8 cellular contexts compared by ENCODE assay signal in the genomic region with DNA sequence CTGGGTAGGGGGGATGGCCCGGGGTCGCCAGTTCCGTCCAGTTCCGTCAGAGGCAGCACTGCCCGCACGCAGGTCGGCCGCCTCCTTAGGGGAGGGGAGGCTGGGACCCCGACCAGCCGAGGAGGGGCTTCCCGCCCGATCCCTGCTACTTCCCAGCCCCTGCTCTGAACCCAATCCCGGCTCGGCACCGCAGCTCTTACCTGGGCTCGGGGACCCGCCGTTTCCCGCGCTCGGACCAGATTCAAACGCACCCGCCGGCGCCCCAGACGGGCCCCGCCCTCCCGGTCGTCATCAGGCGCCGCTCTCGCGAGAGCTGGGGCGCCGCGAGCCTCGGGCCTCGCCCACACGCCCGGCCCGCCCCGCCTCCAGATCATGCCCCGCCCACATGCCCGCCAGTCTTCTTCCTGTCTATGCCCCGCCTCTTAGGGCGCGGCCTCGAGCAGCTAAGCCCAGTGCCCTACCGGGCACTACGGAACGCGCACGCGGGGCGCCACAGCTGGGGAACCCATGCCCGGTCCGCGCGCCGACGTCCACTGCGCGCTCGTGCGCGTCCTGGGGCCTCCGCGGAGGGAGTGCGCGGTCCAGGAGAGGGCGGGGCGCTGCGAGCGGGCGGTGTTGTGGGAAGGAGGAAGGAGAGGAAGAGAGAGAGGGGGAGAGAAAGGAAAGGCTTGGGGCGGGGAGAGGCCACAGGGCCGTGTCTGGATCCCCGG. TPM values are rescaled to one million over a fixed set of nuclear protein-coding genes. Genes with fewer than 3 reads are reported as not detected.
DNase-seq lines count a peak whose midpoint lies in the region; FAIRE-seq and TF ChIP-seq lines count a peak whose summit lies in the region.

A gene with protein sequence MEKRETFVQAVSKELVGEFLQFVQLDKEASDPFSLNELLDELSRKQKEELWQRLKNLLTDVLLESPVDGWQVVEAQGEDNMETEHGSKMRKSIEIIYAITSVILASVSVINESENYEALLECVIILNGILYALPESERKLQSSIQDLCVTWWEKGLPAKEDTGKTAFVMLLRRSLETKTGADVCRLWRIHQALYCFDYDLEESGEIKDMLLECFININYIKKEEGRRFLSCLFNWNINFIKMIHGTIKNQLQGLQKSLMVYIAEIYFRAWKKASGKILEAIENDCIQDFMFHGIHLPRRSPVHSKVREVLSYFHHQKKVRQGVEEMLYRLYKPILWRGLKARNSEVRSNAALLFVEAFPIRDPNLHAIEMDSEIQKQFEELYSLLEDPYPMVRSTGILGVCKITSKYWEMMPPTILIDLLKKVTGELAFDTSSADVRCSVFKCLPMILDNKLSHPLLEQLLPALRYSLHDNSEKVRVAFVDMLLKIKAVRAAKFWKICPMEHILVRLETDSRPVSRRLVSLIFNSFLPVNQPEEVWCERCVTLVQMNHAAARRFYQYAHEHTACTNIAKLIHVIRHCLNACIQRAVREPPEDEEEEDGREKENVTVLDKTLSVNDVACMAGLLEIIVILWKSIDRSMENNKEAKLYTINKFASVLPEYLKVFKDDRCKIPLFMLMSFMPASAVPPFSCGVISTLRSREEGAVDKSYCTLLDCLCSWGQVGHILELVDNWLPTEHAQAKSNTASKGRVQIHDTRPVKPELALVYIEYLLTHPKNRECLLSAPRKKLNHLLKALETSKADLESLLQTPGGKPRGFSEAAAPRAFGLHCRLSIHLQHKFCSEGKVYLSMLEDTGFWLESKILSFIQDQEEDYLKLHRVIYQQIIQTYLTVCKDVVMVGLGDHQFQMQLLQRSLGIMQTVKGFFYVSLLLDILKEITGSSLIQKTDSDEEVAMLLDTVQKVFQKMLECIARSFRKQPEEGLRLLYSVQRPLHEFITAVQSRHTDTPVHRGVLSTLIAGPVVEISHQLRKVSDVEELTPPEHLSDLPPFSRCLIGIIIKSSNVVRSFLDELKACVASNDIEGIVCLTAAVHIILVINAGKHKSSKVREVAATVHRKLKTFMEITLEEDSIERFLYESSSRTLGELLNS (minus strand): TSS at position 281 of the 710 bp plus-strand sequence. CDS start 2,905 bp downstream, outside the sequence.

- H3K79me2 ChIP-seq in MM.1S (ENCODE audit: low read length) (peaks cover 49% of the 10 kb centered on the region), neural progenitor cell (ENCODE audit: low read depth) (peaks cover 49% of the 10 kb centered on the region)

- no peaks in the 10 kb centered on the region for H3K27me3 ChIP-seq in HAP-1 (ENCODE audit: low read depth)
- H3K27me3 ChIP-seq in MM.1S (replicated peaks; ENCODE audit: insufficient read depth, low read length) = no peaks in the 10 kb centered on the region
- no peaks in the 10 kb centered on the region for H3K27me3 ChIP-seq in neural progenitor cell

- no peaks in the 10 kb centered on the region; the same call in 1 of the 2 replicates for H3K9me3 ChIP-seq in HAP-1
- H3K9me3 ChIP-seq in MM.1S (replicated peaks; ENCODE audit: insufficient read depth, low read length) = no peaks in the 10 kb centered on the region
- H3K9me3 ChIP-seq in neural progenitor cell (ENCODE audit: low read depth) = no peaks in the 10 kb centered on the region

- in situ Hi-C loops in HAP-1 (cut with MboI; ENCODE audit: low sequenced_read_pairs) = no loop called here

- H3K36me3 Mint-ChIP-seq in neural progenitor cell = peaks cover 7% of the 10 kb centered on the region

- H2AFZ ChIP-seq in MM.1S (ENCODE audit: low read length) (peak within 1 kb of the TSS; percentile 86), neural progenitor cell (replicated peaks) (peak within 1 kb of the TSS; percentile 53)

- peaks cover 3% of the 10 kb centered on the region for H3K27me3 Mint-ChIP-seq in neural progenitor cell (ENCODE audit: insufficient read depth, low read depth)

- DNase-seq in HAP-1 (ENCODE audit: low spot score in 2 of 2) = peak; percentile 91 to 99
- peak; percentile 100 for DNase-seq in MM.1S
- peak; percentile 85 for DNase-seq in SIG-M5 (lab: John Stamatoyannopoulos, UW)
- peak; percentile 98 for DNase-seq in activated gamma-delta T cell treated with Interleukin-2 at 50 U/mL for 16 hours
- DNase-seq in foreskin fibroblast = peak; percentile 99 to 100
- peak; percentile 99 for DNase-seq in neural progenitor cell (ENCODE audit: low spot score)
- DNase-seq in stromal cell of bone marrow (ENCODE audit: low read depth) = peak; percentile 97

- TF ChIP-seq CTCF in MM.1S (IDR thresholded peaks at IDR 0.05; ENCODE audit: low read length) = peak; percentile 12
- TF ChIP-seq CTCF in foreskin fibroblast (IDR thresholded peaks at IDR 0.05; ENCODE audit: low read depth, low read length) = no peak
- TF ChIP-seq CTCF in neural progenitor cell (IDR thresholded peaks at IDR 0.05) = peak; percentile 11

- H3K4me3 Mint-ChIP-seq in neural progenitor cell = peak within 1 kb of the TSS; percentile 87

- H3K4me2 ChIP-seq in MM.1S (ENCODE audit: low read depth, low read length) (peak within 1 kb of the TSS; percentile 81), neural progenitor cell (peak within 1 kb of the TSS; percentile 92)

- H3K36me3 ChIP-seq in HAP-1 (replicated peaks) (peaks cover 33% of the 10 kb centered on the region), MM.1S (replicated peaks; ENCODE audit: insufficient read depth, low read length) (peaks cover 5% of the 10 kb centered on the region; the same call in 1 of the 2 replicates), neural progenitor cell (no peaks in the 10 kb centered on the region)

- H3K4me3 ChIP-seq in HAP-1 = peak within 1 kb of the TSS; percentile 99
- peak within 1 kb of the TSS; percentile 98 for H3K4me3 ChIP-seq in MM.1S (ENCODE audit: low read length)
- peak within 1 kb of the TSS; percentile 90 to 91 for H3K4me3 ChIP-seq in foreskin fibroblast (ENCODE audit: low read depth in 1 of 2, low read length in 2 of 2)
- peak within 1 kb of the TSS; percentile 69 for H3K4me3 ChIP-seq in neural progenitor cell

- peak within 1 kb of the TSS; percentile 53 for H3K27ac Mint-ChIP-seq in neural progenitor cell

- H4K20me1 ChIP-seq in MM.1S (ENCODE audit: insufficient read depth, low read length) (no peaks in the 10 kb centered on the region), neural progenitor cell (ENCODE audit: low read depth) (peaks cover 14% of the 10 kb centered on the region)

- H3K9ac ChIP-seq in MM.1S (ENCODE audit: low read length) (peak within 1 kb of the TSS; percentile 99), neural progenitor cell (peak within 1 kb of the TSS; percentile 90)

- H3F3A ChIP-seq in MM.1S (ENCODE audit: insufficient read depth, low read length) (peaks cover 7% of the 10 kb centered on the region), neural progenitor cell (ENCODE audit: low read depth) (peaks cover 8% of the 10 kb centered on the region)

- FAIRE-seq in G401.6 (lab: Jason Lieb, UNC) = peak; percentile 66

- no peaks in the 10 kb centered on the region for H3K9me2 ChIP-seq in MM.1S (replicated peaks; ENCODE audit: insufficient read depth, low read length)

- H3K4me1 Mint-ChIP-seq in neural progenitor cell = peaks cover 29% of the 10 kb centered on the region

- H3K4me1 ChIP-seq in HAP-1 (peaks cover 14% of the 10 kb centered on the region), MM.1S (ENCODE audit: low read length) (peaks cover 17% of the 10 kb centered on the region), neural progenitor cell (peaks cover 18% of the 10 kb centered on the region)

- no peaks in the 10 kb centered on the region for H3K9me3 Mint-ChIP-seq in neural progenitor cell

- H3K27ac ChIP-seq in MM.1S (ENCODE audit: low read length) = peak within 1 kb of the TSS; percentile 69
- H3K27ac ChIP-seq in neural progenitor cell = no peak within 1 kb of the TSS

RNA-seq across cellular contexts. Expression of the gene that starts here (rescaled TPM):
- total RNA-seq in neural progenitor cell (ENCODE audit: low replicate concordance) = 74.3 and 89.6 TPM in 2 replicates
